19 cellular contexts compared by ENCODE assay signal in the genomic region with DNA sequence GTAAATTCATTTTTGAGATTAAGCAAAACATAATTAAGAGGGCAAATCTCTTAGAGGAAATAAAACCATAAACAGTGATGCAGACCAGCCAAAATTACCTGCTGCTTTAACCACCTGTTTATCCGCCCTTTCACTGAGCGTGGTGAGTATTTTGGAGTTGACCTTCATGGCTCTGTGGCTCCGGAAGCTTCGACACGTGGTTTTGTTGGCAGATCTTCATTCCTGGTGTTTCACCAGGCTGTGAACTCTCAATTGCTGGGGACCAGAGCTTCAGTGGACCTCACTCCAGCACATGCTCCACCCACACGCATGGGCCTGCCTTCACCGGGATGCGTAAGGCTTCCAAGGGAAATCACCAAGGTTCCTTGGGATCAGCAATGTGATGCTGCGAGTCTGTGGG.
"Had no signal": no experiment of that assay in that cellular context is flagged by ENCODE, and none has a peak within 500 bp of the region (broad histone marks: within the 10 kb centered on the region; RNA-seq: fewer than 3 reads in every experiment).

No MANE protein-coding gene starts in this region.

- H3K27me3 ChIP-seq: neutrophil, pancreas, right lobe of liver, transverse colon, vagina had no signal

- H3K27me3 Mint-ChIP-seq: stimulated activated naive CD8-positive, alpha-beta T cell treated with anti-CD3 and anti-CD28 coated beads, Interleukin-15, Interleukin-2, amounts not matched to agents 100 ng/mL and 50 ng/mL, for 24 hours had no signal

- DNase-seq: effector CD4-positive, alpha-beta T cell; head of caudate nucleus; left ventricle myocardium superior; lower lobe of right lung; naive thymus-derived CD8-positive, alpha-beta T cell; nephron progenitor cell; pancreas; right lobe of liver; small intestine; stimulated activated CD4-positive, alpha-beta T cell treated with anti-CD3 and anti-CD28 coated beads, Interleukin-15, amount 100 ng/mL, for 24 hours; stimulated activated CD4-positive, alpha-beta T cell treated with anti-CD3 and anti-CD28 coated beads, Interleukin-2, amount 100 ng/mL, for 48 hours; stimulated activated naive B cell treated with anti-CD40 and anti-IgM and Interleukin-4, amounts not matched to agents 10 μg/mL and 1 μg/mL and 100 μg/mL, for 72 hours; transverse colon had no signal

- H3K27ac ChIP-seq: dorsolateral prefrontal cortex, lower lobe of right lung, neutrophil, pancreas, right lobe of liver, thoracic aorta, transverse colon, vagina had no signal

- H3K4me3 Mint-ChIP-seq: naive thymus-derived CD8-positive, alpha-beta T cell; nephron progenitor cell; stimulated activated naive B cell treated with anti-CD40 and anti-IgM and Interleukin-4, amounts not matched to agents 10 μg/mL and 1 μg/mL and 100 μg/mL, for 72 hours; stimulated activated naive CD8-positive, alpha-beta T cell treated with anti-CD3 and anti-CD28 coated beads, Interleukin-15, Interleukin-2, amounts not matched to agents 100 ng/mL and 50 ng/mL, for 24 hours had no signal

- H3K9me3 ChIP-seq: lower lobe of right lung, neutrophil, pancreas, right lobe of liver, thoracic aorta, transverse colon, vagina had no signal

- H3K4me1 ChIP-seq: lower lobe of right lung, pancreas, right lobe of liver had no signal

- H3K4me3 ChIP-seq: dorsolateral prefrontal cortex, lower lobe of right lung, pancreas, right lobe of liver, thoracic aorta, transverse colon, vagina had no signal

- ATAC-seq: left ventricle myocardium superior; lower lobe of right lung; naive thymus-derived CD8-positive, alpha-beta T cell; pancreas; right lobe of liver had no signal

- H3K36me3 Mint-ChIP-seq: naive thymus-derived CD8-positive, alpha-beta T cell had no signal

- H3K36me3 ChIP-seq: lower lobe of right lung, neutrophil, pancreas, right lobe of liver, thoracic aorta, transverse colon, vagina had no signal

- H3K27ac Mint-ChIP-seq: naive thymus-derived CD8-positive, alpha-beta T cell; nephron progenitor cell; progenitor cell of endocrine pancreas; stimulated activated naive B cell treated with anti-CD40 and anti-IgM and Interleukin-4, amounts not matched to agents 10 μg/mL and 1 μg/mL and 100 μg/mL, for 72 hours; stimulated activated naive CD8-positive, alpha-beta T cell treated with anti-CD3 and anti-CD28 coated beads, Interleukin-15, Interleukin-2, amounts not matched to agents 100 ng/mL and 50 ng/mL, for 24 hours had no signal
